In the genomic region with DNA sequence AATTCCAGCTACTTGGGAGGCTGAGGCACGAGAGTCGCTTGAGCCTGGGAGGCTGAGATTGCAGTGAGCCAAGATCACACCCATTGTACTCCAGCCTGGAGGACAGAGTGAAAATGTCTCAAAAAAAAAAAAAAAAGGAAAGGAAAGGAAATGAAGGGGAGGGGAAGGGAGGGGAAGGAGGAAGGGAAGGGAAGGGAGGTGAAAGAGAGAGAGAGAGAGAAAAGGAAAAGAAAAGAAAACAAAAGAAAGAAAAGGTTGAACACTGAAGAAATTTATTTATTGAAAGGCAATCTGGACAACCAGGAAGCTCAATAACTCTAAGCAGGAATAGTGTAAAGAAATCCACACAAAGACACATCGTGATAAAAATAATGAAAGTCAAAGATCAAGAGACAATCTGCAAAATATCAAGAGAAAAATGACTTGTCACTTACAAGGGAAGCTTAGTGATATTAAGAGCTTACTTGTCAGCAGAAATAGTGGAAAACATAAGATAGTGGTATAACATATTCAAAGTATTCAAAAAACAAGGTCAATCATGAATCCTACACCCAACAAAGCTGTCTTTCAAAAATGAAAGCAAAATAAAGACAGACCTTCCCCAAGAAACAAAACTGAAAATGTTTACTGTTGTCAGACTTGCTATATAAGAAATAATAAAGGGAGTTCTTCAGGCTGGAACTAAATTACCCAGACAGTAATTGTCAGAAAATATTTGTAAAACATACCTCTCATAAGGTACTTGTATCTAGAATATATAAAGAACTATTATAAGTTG, we compare ENCODE assay signal across 14 cellular contexts. TPM values are rescaled to one million over a fixed set of nuclear protein-coding genes. Genes with fewer than 3 reads are reported as not detected.
A peak's percentile ranks its signal among the peaks of the same experiment; 100 is the strongest.
DNase-seq lines count a peak whose midpoint lies in the region; ATAC-seq lines count a peak whose summit lies in the region.
"Had no signal": no experiment of that assay in that cellular context is flagged by ENCODE, and none has a peak within 500 bp of the region (broad histone marks: within the 10 kb centered on the region; RNA-seq: fewer than 3 reads in every experiment).

No MANE protein-coding gene starts in this region.

- peak overlapping the region; percentile 63 for H3K4me3 Mint-ChIP-seq in activated CD8-positive, alpha-beta memory T cell treated with anti-CD3 and anti-CD28 coated beads, Interleukin-2, amount 10 ng/mL, durations not matched to agents 7 days and 5 days
- no peak overlapping the region for H3K4me3 Mint-ChIP-seq in central memory CD8-positive, alpha-beta T cell
- H3K4me3 Mint-ChIP-seq: endodermal cell, natural killer cell had no signal

- ATAC-seq in activated CD8-positive, alpha-beta memory T cell treated with anti-CD3 and anti-CD28 coated beads, Interleukin-2, amount 10 ng/mL, durations not matched to agents 7 days and 5 days: peak; percentile 75
- ATAC-seq in GM21576 (IDR thresholded peaks at IDR 0.05; ENCODE audit: unreplicated experiment) (peak; percentile 70), HG03175 (IDR thresholded peaks at IDR 0.05; ENCODE audit: unreplicated experiment) (peak; percentile 46)
- ATAC-seq in central memory CD8-positive, alpha-beta T cell (replicated peaks; ENCODE audit: extremely low read depth, poor library complexity, severe bottlenecking): no peak
- ATAC-seq: natural killer cell, PC-3 had no signal

- H3K4me1 Mint-ChIP-seq in activated CD8-positive, alpha-beta memory T cell treated with anti-CD3 and anti-CD28 coated beads, Interleukin-2, amount 10 ng/mL, durations not matched to agents 7 days and 5 days: peaks cover 26% of the 10 kb centered on the region
- no peaks in the 10 kb centered on the region for H3K4me1 Mint-ChIP-seq in central memory CD8-positive, alpha-beta T cell
- H3K4me1 Mint-ChIP-seq: endodermal cell, natural killer cell had no signal

- peak overlapping the region; percentile 79 for H3K27ac Mint-ChIP-seq in activated CD8-positive, alpha-beta memory T cell treated with anti-CD3 and anti-CD28 coated beads, Interleukin-2, amount 10 ng/mL, durations not matched to agents 7 days and 5 days
- peak overlapping the region; percentile 56 for H3K27ac Mint-ChIP-seq in central memory CD8-positive, alpha-beta T cell (ENCODE audit: low read depth)
- H3K27ac Mint-ChIP-seq: endodermal cell, natural killer cell had no signal

- DNase-seq in activated CD8-positive, alpha-beta memory T cell treated with anti-CD3 and anti-CD28 coated beads, Interleukin-2, amount 10 ng/mL, durations not matched to agents 7 days and 5 days: no peak
- no peak for DNase-seq in activated CD8-positive, alpha-beta memory T cell treated with anti-CD3 and anti-CD28 coated beads, Interleukin-2, amount 50 U/mL, for 4 hours
- no peak for DNase-seq in central memory CD8-positive, alpha-beta T cell (ENCODE audit: low spot score in 2 of 2)
- DNase-seq in stimulated activated CD4-positive, alpha-beta T cell treated with anti-CD3 and anti-CD28 coated beads, Interleukin-1b, Interleukin-23, amount 100 ng/mL, for 48 hours: no peak
- DNase-seq in HuH-7 (ENCODE audit: low spot score): no peak
- no peak for DNase-seq in activated gamma-delta T cell (lab: John Stamatoyannopoulos, UW)
- DNase-seq: endodermal cell, Kasumi-1, kidney glomerular epithelial cell, natural killer cell, PC-3, tibial artery had no signal

- peaks cover 22% of the 10 kb centered on the region for H3K27me3 Mint-ChIP-seq in activated CD8-positive, alpha-beta memory T cell treated with anti-CD3 and anti-CD28 coated beads, Interleukin-2, amount 10 ng/mL, durations not matched to agents 7 days and 5 days
- H3K27me3 Mint-ChIP-seq in central memory CD8-positive, alpha-beta T cell: peaks cover 70% of the 10 kb centered on the region

- H3K36me3 Mint-ChIP-seq in activated CD8-positive, alpha-beta memory T cell treated with anti-CD3 and anti-CD28 coated beads, Interleukin-2, amount 10 ng/mL, durations not matched to agents 7 days and 5 days: peaks cover 10% of the 10 kb centered on the region
- H3K36me3 Mint-ChIP-seq in central memory CD8-positive, alpha-beta T cell (ENCODE audit: insufficient read depth): no peaks in the 10 kb centered on the region
- H3K36me3 Mint-ChIP-seq: natural killer cell had no signal

- CTCF ChIA-PET in activated CD8-positive, alpha-beta memory T cell treated with anti-CD3 and anti-CD28 coated beads, Interleukin-2, amount 10 ng/mL, durations not matched to agents 7 days and 5 days (lab: Charles Lee): interaction anchor here (1.0 to 1.7 kb wide), 7 partner anchors 8 to 33 kb away, joined by 3 to 7 read pairs (median 3); a partner anchor contains a TSS

- H3K9me3 Mint-ChIP-seq in activated CD8-positive, alpha-beta memory T cell treated with anti-CD3 and anti-CD28 coated beads, Interleukin-2, amount 10 ng/mL, durations not matched to agents 7 days and 5 days (ENCODE audit: low read depth): no peaks in the 10 kb centered on the region
- H3K9me3 Mint-ChIP-seq in central memory CD8-positive, alpha-beta T cell: no peaks in the 10 kb centered on the region
- H3K9me3 Mint-ChIP-seq: natural killer cell had no signal

RNA-seq across cellular contexts. Expression of a gene that starts 10.9 kb away (rescaled TPM):
- 10 to 100 TPM; 21.1 to 27.3 TPM for total RNA-seq in activated CD8-positive, alpha-beta memory T cell treated with anti-CD3 and anti-CD28 coated beads, Interleukin-2, amount 10 ng/mL, durations not matched to agents 7 days and 5 days

RNA-seq across cellular contexts. Expression of a gene that starts 23.0 kb away (rescaled TPM):
- total RNA-seq in activated CD8-positive, alpha-beta memory T cell treated with anti-CD3 and anti-CD28 coated beads, Interleukin-2, amount 10 ng/mL, durations not matched to agents 7 days and 5 days: 10 to 100 TPM; 74.9 to 81.8 TPM

RNA-seq across cellular contexts. Expression of a gene that starts 31.8 kb away (rescaled TPM):
- total RNA-seq in activated CD8-positive, alpha-beta memory T cell treated with anti-CD3 and anti-CD28 coated beads, Interleukin-2, amount 10 ng/mL, durations not matched to agents 7 days and 5 days: 10 to 100 TPM; 12.7 to 16.0 TPM
